8 cellular contexts compared by ENCODE assay signal in the genomic region with DNA sequence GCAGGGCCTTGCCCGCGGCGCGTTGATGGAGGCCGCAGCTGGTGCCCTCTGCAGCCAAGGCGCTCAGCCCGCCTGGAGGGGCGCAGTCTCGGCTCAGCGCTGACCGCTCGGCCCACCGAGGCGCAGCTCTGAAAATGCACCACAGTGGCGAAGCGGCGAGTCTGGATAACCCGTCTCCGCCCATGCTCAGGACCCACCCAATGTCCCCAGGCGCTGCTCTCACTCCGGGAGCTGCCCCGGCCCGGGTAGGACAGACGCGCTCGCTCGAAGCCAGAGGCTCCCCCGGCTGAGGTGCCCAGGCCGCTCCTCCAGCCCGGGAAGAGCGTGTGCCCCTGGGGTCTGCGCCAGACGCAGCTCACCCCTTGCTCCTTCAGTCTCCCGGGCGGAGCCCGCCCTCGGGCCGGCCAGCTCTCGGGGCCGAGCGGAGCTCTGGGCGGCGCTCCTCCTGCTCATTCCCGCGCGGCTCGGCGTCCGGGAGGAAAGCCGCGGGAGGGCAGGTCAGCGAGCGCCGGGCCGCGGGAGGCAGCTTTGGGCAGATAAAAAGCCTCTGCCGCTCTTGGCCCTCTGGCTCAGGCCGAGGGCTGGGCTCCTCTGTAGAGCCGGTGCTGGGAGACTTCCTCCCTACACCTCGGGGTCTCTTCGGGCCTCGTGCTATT. TPM values are rescaled to one million over a fixed set of nuclear protein-coding genes. Genes with fewer than 3 reads are reported as not detected.
DNase-seq lines count a peak whose midpoint lies in the region; ATAC-seq and TF ChIP-seq lines count a peak whose summit lies in the region.

No MANE protein-coding gene starts in this region.

- 6 to 8% methylated on average over 15 to 25 of the region's 62 CpGs for WGBS in upper lobe of left lung, 2 donors

- H3K4me3 ChIP-seq in ACC112 (ENCODE audit: low read depth, low read length): peak overlapping the region; percentile 75
- peak overlapping the region; percentile 19 to 51 (median 39) for H3K4me3 ChIP-seq in upper lobe of left lung

- peaks cover 25% of the 10 kb centered on the region for H3K4me1 ChIP-seq in ACC112 (ENCODE audit: control insufficient read depth, insufficient read depth, low read length, unreplicated experiment)
- peaks cover 38 to 54% (median 40%) of the 10 kb centered on the region in 4 donors for H3K4me1 ChIP-seq in upper lobe of left lung

- TF ChIP-seq CTCF in GM10248 (IDR thresholded peaks at IDR 0.05; ENCODE audit: control extremely low read depth, extremely low read depth, low read depth, missing control alignments) (no peak), upper lobe of left lung (IDR thresholded peaks at IDR 0.05) (no peak)

- no peak for TF ChIP-seq EP300 in upper lobe of left lung (IDR thresholded peaks at IDR 0.05)

- no peaks in the 10 kb centered on the region for H3K9me3 ChIP-seq in upper lobe of left lung

- CTCF ChIA-PET in GM10248 (lab: Yijun Ruan, JAX): interaction anchor here (0.6 to 0.8 kb wide), 2 partner anchors 23 to 141 kb away, joined by 3 read pairs; no protein-coding TSS in a partner anchor

- no peak overlapping the region for H3K27ac ChIP-seq in ACC112 (ENCODE audit: low read depth, low read length)
- H3K27ac ChIP-seq in upper lobe of left lung: no peak overlapping the region

- peak overlapping the region; percentile 44 for H2AFZ ChIP-seq in ACC112 (ENCODE audit: low read length, unreplicated experiment)

- peak; percentile 42 for DNase-seq in GM10248 (ENCODE audit: extremely low spot score)
- peak; percentile 67 for DNase-seq in RKO (ENCODE audit: low spot score)
- DNase-seq in dermis blood vessel endothelial cell: peak; percentile 50
- peak; percentile 25 for DNase-seq in medulla oblongata (ENCODE audit: extremely low spot score)
- DNase-seq in upper lobe of left lung: peak in 1 of 2 donors; percentile 89
- DNase-seq in activated effector memory CD4-positive, alpha-beta T cell treated with anti-CD3 and anti-CD28 coated beads, Interleukin-2, amount 50 U/mL, for 16 hours: no peak

- TF ChIP-seq POLR2A in upper lobe of left lung (IDR thresholded peaks at IDR 0.05): no peak

- H3K36me3 ChIP-seq in ACC112 (ENCODE audit: insufficient read depth, low read length): peaks cover 12% of the 10 kb centered on the region
- peaks cover 0 to 6% (median 0%) of the 10 kb centered on the region in 4 donors for H3K36me3 ChIP-seq in upper lobe of left lung

- no peaks in the 10 kb centered on the region for H3K79me2 ChIP-seq in ACC112 (ENCODE audit: control insufficient read depth, insufficient read depth, low read length, unreplicated experiment)

- peak; percentile 32 for ATAC-seq in HG02884 (IDR thresholded peaks at IDR 0.05; ENCODE audit: unreplicated experiment)
- peak; percentile 77 to 79 for ATAC-seq in upper lobe of left lung (ENCODE audit: low FRiP score in 2 of 2)

- H3K27me3 ChIP-seq in ACC112 (ENCODE audit: insufficient read depth, low read length) (peaks cover 47% of the 10 kb centered on the region), upper lobe of left lung (peaks cover 0 to 46% (median 25%) of the 10 kb centered on the region in 4 donors)

- POLR2A ChIA-PET in GM10248 (lab: Yijun Ruan, JAX): no interaction called here

RNA-seq across cellular contexts. Expression of a gene that starts 1.6 kb away (rescaled TPM):
- total RNA-seq in dermis blood vessel endothelial cell (not detected in 2 replicates), upper lobe of left lung (not detected)
